ENCODE assay signal across 28 cellular contexts in genomic region chrX:154382483-154383069, GRCh38. TPM values are rescaled to one million over a fixed set of nuclear protein-coding genes. Genes with fewer than 3 reads are reported as not detected.
A peak's percentile ranks its signal among the peaks of the same experiment; 100 is the strongest.
DNase-seq lines count a peak whose midpoint lies in the region; ATAC-seq, FAIRE-seq and TF ChIP-seq lines count a peak whose summit lies in the region.
"Had no signal": no experiment of that assay in that cellular context is flagged by ENCODE, and none has a peak within 500 bp of the region (broad histone marks: within the 10 kb centered on the region; RNA-seq: fewer than 3 reads in every experiment).

No MANE protein-coding gene starts in this region.

- H3K27ac ChIP-seq in GM12878 (ENCODE audit: control insufficient read depth, insufficient read depth) = no peak overlapping the region
- H3K27ac ChIP-seq in stomach = peak overlapping the region in 1 of 5 donors; percentile 97
- H3K27ac ChIP-seq: HL-60 had no signal

- H3K27me3 ChIP-seq in GM12878 (replicated peaks in 1 of 2; ENCODE audit: control insufficient read depth in 2 of 2, insufficient read depth in 2 of 2, low read length in 1 of 2) (no peaks in the 10 kb centered on the region), stomach (no peaks in the 10 kb centered on the region)
- H3K27me3 ChIP-seq: transverse colon had no signal

- no peak for FAIRE-seq in GM12878 (lab: Jason Lieb, UNC)
- FAIRE-seq: A204.1 had no signal

- 63% methylated on average over 11 of the region's 11 CpGs for WGBS in GM12878 (ENCODE audit: insufficient coverage, insufficient replicate concordance, low lambda C conversion rate, missing lambda C conversion rate)
- 66 to 78% (median 71%) methylated on average over 5 to 11 of the region's 11 CpGs for WGBS in stomach, 5 donors

- no peak overlapping the region for H3K9ac ChIP-seq in GM12878 (ENCODE audit: control insufficient read depth, insufficient read depth, low read length)

- TF ChIP-seq EP300 in GM12878 (IDR thresholded peaks at IDR 0.05; ENCODE audit: borderline replicate concordance in 1 of 2, control insufficient read depth in 1 of 2, low read depth in 2 of 2, low read length in 2 of 2) = no peak
- TF ChIP-seq EP300 in stomach (IDR thresholded peaks at IDR 0.05) = no peak

- in situ Hi-C loops in GM12878 (cut with MboI) = no loop called here

- H3K9me3 ChIP-seq in GM12878 (replicated peaks; ENCODE audit: control insufficient read depth, insufficient read depth, low read length) (no peaks in the 10 kb centered on the region; the same call in 2 of the 3 replicates), stomach (no peaks in the 10 kb centered on the region)
- H3K9me3 ChIP-seq: transverse colon had no signal

- peak; percentile 21 for DNase-seq in activated T-cell treated with anti-CD3 and anti-CD28 coated beads, Interleukin-2, amount 50 U/mL, for 1 hour
- no peak for DNase-seq in activated T-cell treated with anti-CD3 and anti-CD28 coated beads, Interleukin-2, amount 50 U/mL, for 4 hours
- DNase-seq in GM12878 (ENCODE audit: low read depth, low spot score) (no peak), memory B cell (ENCODE audit: low spot score in 2 of 2) (no peak), NCI-H1105 (lab: John Stamatoyannopoulos, UW) (no peak), stomach (no peak)
- DNase-seq: activated CD4-positive, alpha-beta T cell treated with anti-CD3 and anti-CD28 coated beads, Interleukin-2, amount 50 U/mL, for 1 hour; activated CD8-positive, alpha-beta memory T cell treated with anti-CD3 and anti-CD28 coated beads, Interleukin-2, amount 10 ng/mL, durations not matched to agents 7 days and 5 days; AML-193; CD8-positive, alpha-beta memory T cell; DMS153; HFFc6; NCI-H2171; NCI-H510A treated with DMSO at 0.1 percent for 48 hours; SHP77 treated with DMSO at 0.1 percent for 48 hours; stimulated activated CD4-positive, alpha-beta T cell treated with anti-CD3 and anti-CD28 coated beads, Interleukin-1b, Interleukin-23, amount 100 ng/mL, for 48 hours; SW 1271; T-helper 9 cell; transverse colon had no signal

- no peak for TF ChIP-seq RAD21 in GM12878 (IDR thresholded peaks at IDR 0.05; ENCODE audit: insufficient read depth, low read depth, low read length)

- no peaks in the 10 kb centered on the region; the same call in 1 of the 2 replicates for H3K4me1 ChIP-seq in GM12878 (ENCODE audit: control insufficient read depth, insufficient read depth, low read length)
- H3K4me1 ChIP-seq in stomach = peaks cover 0 to 29% (median 23%) of the 10 kb centered on the region in 4 donors

- TF ChIP-seq CTCF in GM12878 (IDR thresholded peaks at IDR 0.05 in 2 of 3, conservative IDR thresholded peaks at IDR 0.05 in 1 of 3; ENCODE audit: control insufficient read depth in 2 of 3, extremely low read depth in 1 of 3, insufficient read depth in 1 of 3, low read depth in 3 of 3, low read length in 3 of 3) (no peak), stomach (IDR thresholded peaks at IDR 0.05) (no peak)

- peaks cover 15% of the 10 kb centered on the region for H3K79me2 ChIP-seq in GM12878 (ENCODE audit: control insufficient read depth, insufficient read depth, low read length)

- TF ChIP-seq POLR2A in GM19099 (IDR thresholded peaks at IDR 0.05; ENCODE audit: extremely low read depth, insufficient read length, low read depth) (peak; percentile 19), GM12878 (IDR thresholded peaks at IDR 0.05; ENCODE audit: low read depth, low read length) (peak; percentile 31; the same call in 1 of the 2 replicates), stomach (IDR thresholded peaks at IDR 0.05) (no peak)

- H3K27ac Mint-ChIP-seq in memory B cell = peak overlapping the region; percentile 31
- H3K27ac Mint-ChIP-seq: activated CD8-positive, alpha-beta memory T cell treated with anti-CD3 and anti-CD28 coated beads, Interleukin-2, amount 10 ng/mL, durations not matched to agents 7 days and 5 days; activated naive CD4-positive, alpha-beta T cell treated with anti-CD3 and anti-CD28 coated beads, Interleukin-2, amount 50 U/mL, for 72 hours; HFFc6; natural killer cell treated with Interleukin-12 subunit alpha and Interleukin-12 subunit beta and Interleukin-15 and Interleukin-18, amount 100 ng/mL, for 72 hours had no signal

- no peak overlapping the region for H3K4me2 ChIP-seq in GM12878 (ENCODE audit: control insufficient read depth, insufficient read depth)
- H3K4me2 ChIP-seq: smooth muscle cell had no signal

- SMC1A ChIA-PET in GM12878 (lab: Charles Lee; ENCODE audit: uncharacterized antibody, unreplicated experiment) = interaction anchor here (2.6 kb wide), 1 partner anchor 9 kb away, joined by 10 read pairs; no protein-coding TSS in a partner anchor

- RAD21 ChIA-PET in GM12878 (lab: Charles Lee; ENCODE audit: unreplicated experiment) = interaction anchor here (1.1 to 2.0 kb wide), 2 partner anchors 9 kb away, joined by 3 to 10 read pairs; partner anchors contain the start of gene FLNA

- no peak overlapping the region for H3K4me3 Mint-ChIP-seq in activated T-cell treated with anti-CD3 and anti-CD28 coated beads, Interleukin-2, amount 50 U/mL, for 4 hours
- H3K4me3 Mint-ChIP-seq in memory B cell = no peak overlapping the region
- H3K4me3 Mint-ChIP-seq: activated CD8-positive, alpha-beta memory T cell treated with anti-CD3 and anti-CD28 coated beads, Interleukin-2, amount 10 ng/mL, durations not matched to agents 7 days and 5 days; activated T-helper 17 cell treated with anti-CD3 and anti-CD28 coated beads, Interleukin-2, amount 50 U/mL, for 72 hours; central memory CD8-positive, alpha-beta T cell; HFFc6; natural killer cell treated with Interleukin-12 subunit alpha and Interleukin-12 subunit beta and Interleukin-15 and Interleukin-18, amount 100 ng/mL, for 72 hours had no signal

- no peak for ATAC-seq in activated T-cell treated with anti-CD3 and anti-CD28 coated beads, Interleukin-2, amount 50 U/mL, for 4 hours
- ATAC-seq in GM12878 = no peak
- ATAC-seq in memory B cell (ENCODE audit: low read depth) = no peak
- ATAC-seq in GM18520 (IDR thresholded peaks at IDR 0.05; ENCODE audit: unreplicated experiment) = no peak
- ATAC-seq: activated CD8-positive, alpha-beta memory T cell treated with anti-CD3 and anti-CD28 coated beads, Interleukin-2, amount 10 ng/mL, durations not matched to agents 7 days and 5 days; activated naive CD4-positive, alpha-beta T cell treated with anti-CD3 and anti-CD28 coated beads, Interleukin-2, amount 50 U/mL, for 72 hours; activated T-helper 17 cell treated with anti-CD3 and anti-CD28 coated beads, Interleukin-2, amount 50 U/mL, for 72 hours; natural killer cell treated with Interleukin-12 subunit alpha and Interleukin-12 subunit beta and Interleukin-15 and Interleukin-18, amount 100 ng/mL, for 72 hours had no signal

- H3K36me3 ChIP-seq in GM12878 (ENCODE audit: control insufficient read depth in 2 of 2, insufficient read depth in 2 of 2, low read length in 1 of 2) (no peaks in the 10 kb centered on the region; a peak in 1 of 4 replicates), stomach (peaks cover 0 to 14% (median 7%) of the 10 kb centered on the region in 4 donors)
- H3K36me3 ChIP-seq: transverse colon had no signal

- H3K4me3 ChIP-seq in GM12878 (no peak overlapping the region), stomach (no peak overlapping the region)
- H3K4me3 ChIP-seq: smooth muscle cell, transverse colon had no signal

- no peaks in the 10 kb centered on the region for H3K9me3 Mint-ChIP-seq in activated T-cell treated with anti-CD3 and anti-CD28 coated beads, Interleukin-2, amount 50 U/mL, for 4 hours
- no peaks in the 10 kb centered on the region for H3K9me3 Mint-ChIP-seq in memory B cell
- H3K9me3 Mint-ChIP-seq: activated naive CD4-positive, alpha-beta T cell treated with anti-CD3 and anti-CD28 coated beads, Interleukin-2, amount 50 U/mL, for 72 hours; activated T-helper 17 cell treated with anti-CD3 and anti-CD28 coated beads, Interleukin-2, amount 50 U/mL, for 72 hours; CD8-positive, alpha-beta memory T cell; central memory CD8-positive, alpha-beta T cell; HFFc6; natural killer cell treated with Interleukin-12 subunit alpha and Interleukin-12 subunit beta and Interleukin-15 and Interleukin-18, amount 100 ng/mL, for 72 hours had no signal

- no peaks in the 10 kb centered on the region for H4K20me1 ChIP-seq in GM12878 (ENCODE audit: control insufficient read depth, insufficient read depth)

- no TSS peak for BruUV-seq in GM12878 (replicated peaks; lab: Mats Ljungman, UMichigan)

- no peaks in the 10 kb centered on the region for H3K27me3 Mint-ChIP-seq in activated T-cell treated with anti-CD3 and anti-CD28 coated beads, Interleukin-2, amount 50 U/mL, for 4 hours (ENCODE audit: low read depth)
- H3K27me3 Mint-ChIP-seq in memory B cell = no peaks in the 10 kb centered on the region
- H3K27me3 Mint-ChIP-seq: activated CD8-positive, alpha-beta memory T cell treated with anti-CD3 and anti-CD28 coated beads, Interleukin-2, amount 10 ng/mL, durations not matched to agents 7 days and 5 days; activated T-helper 17 cell treated with anti-CD3 and anti-CD28 coated beads, Interleukin-2, amount 50 U/mL, for 72 hours; central memory CD8-positive, alpha-beta T cell; natural killer cell treated with Interleukin-12 subunit alpha and Interleukin-12 subunit beta and Interleukin-15 and Interleukin-18, amount 100 ng/mL, for 72 hours had no signal

- H2AFZ ChIP-seq in GM12878 (ENCODE audit: control insufficient read depth, low read depth, low read length) = no peak overlapping the region

- POLR2A ChIA-PET in GM12878 (lab: Charles Lee) = no interaction called here

- H3K36me3 Mint-ChIP-seq in activated T-cell treated with anti-CD3 and anti-CD28 coated beads, Interleukin-2, amount 50 U/mL, for 4 hours (ENCODE audit: insufficient read depth) = peaks cover 2% of the 10 kb centered on the region
- H3K36me3 Mint-ChIP-seq in memory B cell = peaks cover 2% of the 10 kb centered on the region
- H3K36me3 Mint-ChIP-seq: natural killer cell treated with Interleukin-12 subunit alpha and Interleukin-12 subunit beta and Interleukin-15 and Interleukin-18, amount 100 ng/mL, for 72 hours had no signal

- CTCF ChIA-PET in GM12878 (lab: Yijun Ruan, JAX) = interaction anchor here (2.9 kb wide), 1 partner anchor 9 kb away, joined by 17 read pairs; the partner anchor contains the start of gene FLNA

- intact Hi-C loops in GM12878 (cut with micrococcal nuclease; ENCODE audit: unreplicated experiment) = no loop called here
- intact Hi-C loops in stomach (cut with DNase I; ENCODE audit: low total_unique reads) = no loop called here

- H3K4me1 Mint-ChIP-seq in activated T-cell treated with anti-CD3 and anti-CD28 coated beads, Interleukin-2, amount 50 U/mL, for 4 hours (ENCODE audit: low read depth) = peaks cover 4% of the 10 kb centered on the region
- H3K4me1 Mint-ChIP-seq in memory B cell = peaks cover 2% of the 10 kb centered on the region
- H3K4me1 Mint-ChIP-seq: activated T-helper 17 cell treated with anti-CD3 and anti-CD28 coated beads, Interleukin-2, amount 50 U/mL, for 72 hours had no signal

RNA-seq across cellular contexts. Expression of gene EMD, which starts 3.5 kb away (rescaled TPM):
- 100 to 1,000 TPM; 107 to 113 (median 111) TPM for total RNA-seq in activated T-cell treated with anti-CD3 and anti-CD28 coated beads, Interleukin-2, amount 50 U/mL, for 4 hours
- 11.7 and 14.3 TPM in 2 replicates for total RNA-seq in GM12878 (2013; cell fraction: nucleolus; rRNA removed)
- total RNA-seq in GM12878 (2014; rRNA removed) = 13.1 and 16.0 TPM in 2 replicates
- total RNA-seq in GM12878 (2014; rRNA removed; fragmentation: Illumina TruSeq; extraction: Trizol) = 26.7 and 27.1 TPM in 2 replicates
- total RNA-seq in GM12878 (2021) = 58.5 and 59.3 TPM in 2 replicates
- polyA plus RNA-seq in GM12878 (2011; ENCODE audit: low read depth) = 18.8 TPM
- 15.3 and 23.3 TPM in 2 replicates for polyA plus RNA-seq in GM12878 (2011; rRNA removed)
- 29.0 and 36.8 TPM in 2 replicates for polyA plus RNA-seq in GM12878 (2011; cell fraction: cytosol; rRNA removed)
- 49.6 and 51.9 TPM in 2 replicates for polyA plus RNA-seq in GM12878 (2011; cell fraction: nucleus; rRNA removed)
- 48.6 and 64.1 TPM in 2 replicates for polyA plus RNA-seq in GM12878 (2012)
- 63.8 and 83.3 TPM in 2 replicates for polyA plus RNA-seq in GM12878 (2014; fragmentation: Illumina TruSeq; extraction: Trizol)
- polyA plus RNA-seq in GM12878 (2014; fragmentation: Nextera tagmentation; extraction: Ambion mirVana) = 1 to 10 TPM in 1 of 2 experiments, under 1 TPM in 1; 0.76 to 1.9 TPM
- 63.9 TPM in 2 replicates for polyA plus RNA-seq in GM12878 (2014; rRNA removed)
- 100 to 1,000 TPM in 1 of 2 experiments, 10 to 100 TPM in 1; 89.5 to 100 TPM for polyA plus RNA-seq in GM12878 (2016; fragmentation: Nextera tagmentation; extraction: Ambion mirVana)
- 12.9 and 24.7 TPM in 2 replicates for polyA minus RNA-seq in GM12878 (2011; rRNA and poly(A)+ RNA removed)
- 14.8 and 18.7 TPM in 2 replicates for polyA minus RNA-seq in GM12878 (2011; cell fraction: cytosol; rRNA and poly(A)+ RNA removed)
- polyA minus RNA-seq in GM12878 (2011; cell fraction: nucleus; rRNA and poly(A)+ RNA removed) = 12.0 and 16.9 TPM in 2 replicates
- total RNA-seq in stomach = 100 to 1,000 TPM in 1 of 5 donors, 10 to 100 TPM in 4; 24.2 to 117 (median 38.5) TPM
- polyA plus RNA-seq in stomach = 100 to 1,000 TPM in 1 of 3 donors, 10 to 100 TPM in 2; 62.9 to 135 (median 97.8) TPM

RNA-seq across cellular contexts. Expression of gene FLNA, which starts 8.1 kb away (rescaled TPM):
- 100 to 1,000 TPM; 765 to 924 (median 866) TPM for total RNA-seq in activated T-cell treated with anti-CD3 and anti-CD28 coated beads, Interleukin-2, amount 50 U/mL, for 4 hours
- total RNA-seq in GM12878 (2013; cell fraction: nucleolus; rRNA removed) = 217 and 245 TPM in 2 replicates
- 379 and 459 TPM in 2 replicates for total RNA-seq in GM12878 (2014; rRNA removed)
- 128 and 137 TPM in 2 replicates for total RNA-seq in GM12878 (2014; rRNA removed; fragmentation: Illumina TruSeq; extraction: Trizol)
- total RNA-seq in GM12878 (2021) = 617 and 643 TPM in 2 replicates
- polyA plus RNA-seq in GM12878 (2011; ENCODE audit: low read depth) = 75.8 TPM
- 22.1 and 56.9 TPM in 2 replicates for polyA plus RNA-seq in GM12878 (2011; rRNA removed)
- polyA plus RNA-seq in GM12878 (2011; cell fraction: cytosol; rRNA removed) = 101 and 120 TPM in 2 replicates
- polyA plus RNA-seq in GM12878 (2011; cell fraction: nucleus; rRNA removed) = 466 and 752 TPM in 2 replicates
- polyA plus RNA-seq in GM12878 (2012) = 167 and 174 TPM in 2 replicates
- 52.0 and 174 TPM in 2 replicates for polyA plus RNA-seq in GM12878 (2014; fragmentation: Illumina TruSeq; extraction: Trizol)
- polyA plus RNA-seq in GM12878 (2014; fragmentation: Nextera tagmentation; extraction: Ambion mirVana) = 10 to 100 TPM in 1 of 2 experiments, 1 to 10 TPM in 1; 5.1 to 30.6 TPM
- polyA plus RNA-seq in GM12878 (2014; rRNA removed) = 168 and 269 TPM in 2 replicates
- 100 to 1,000 TPM; 344 to 347 TPM for polyA plus RNA-seq in GM12878 (2016; fragmentation: Nextera tagmentation; extraction: Ambion mirVana)
- polyA minus RNA-seq in GM12878 (2011; rRNA and poly(A)+ RNA removed) = 385 and 416 TPM in 2 replicates
- 382 and 413 TPM in 2 replicates for polyA minus RNA-seq in GM12878 (2011; cell fraction: cytosol; rRNA and poly(A)+ RNA removed)
- 154 and 358 TPM in 2 replicates for polyA minus RNA-seq in GM12878 (2011; cell fraction: nucleus; rRNA and poly(A)+ RNA removed)
- 1,000 to 10,000 TPM in 4 of 5 donors, 100 to 1,000 TPM in 1; 638 to 3,511 (median 2,572) TPM for total RNA-seq in stomach
- polyA plus RNA-seq in stomach = 1,000 to 10,000 TPM in 1 of 3 donors, 100 to 1,000 TPM in 1, 10 to 100 TPM in 1; 89.2 to 1,461 (median 171) TPM

RNA-seq across cellular contexts. Expression of gene RPL10, which starts 15.6 kb away (rescaled TPM):
- total RNA-seq in activated T-cell treated with anti-CD3 and anti-CD28 coated beads, Interleukin-2, amount 50 U/mL, for 4 hours = 1,000 to 10,000 TPM; 3,297 to 3,503 (median 3,452) TPM
- 600 and 614 TPM in 2 replicates for total RNA-seq in GM12878 (2013; cell fraction: nucleolus; rRNA removed)
- 4,925 and 4,997 TPM in 2 replicates for total RNA-seq in GM12878 (2014; rRNA removed)
- total RNA-seq in GM12878 (2014; rRNA removed; fragmentation: Illumina TruSeq; extraction: Trizol) = 3,759 and 3,772 TPM in 2 replicates
- 4,064 and 4,152 TPM in 2 replicates for total RNA-seq in GM12878 (2021)
- 5,001 TPM for polyA plus RNA-seq in GM12878 (2011; ENCODE audit: low read depth)
- 2,618 and 3,504 TPM in 2 replicates for polyA plus RNA-seq in GM12878 (2011; rRNA removed)
- 4,504 and 6,793 TPM in 2 replicates for polyA plus RNA-seq in GM12878 (2011; cell fraction: cytosol; rRNA removed)
- 1,382 and 2,108 TPM in 2 replicates for polyA plus RNA-seq in GM12878 (2011; cell fraction: nucleus; rRNA removed)
- polyA plus RNA-seq in GM12878 (2012) = 6,434 and 6,606 TPM in 2 replicates
- 6,343 and 6,987 TPM in 2 replicates for polyA plus RNA-seq in GM12878 (2014; fragmentation: Illumina TruSeq; extraction: Trizol)
- polyA plus RNA-seq in GM12878 (2014; fragmentation: Nextera tagmentation; extraction: Ambion mirVana) = 1,000 to 10,000 TPM; 5,383 to 7,222 TPM
- polyA plus RNA-seq in GM12878 (2014; rRNA removed) = 6,238 and 6,871 TPM in 2 replicates
- 1,000 to 10,000 TPM; 1,938 to 2,032 TPM for polyA plus RNA-seq in GM12878 (2016; fragmentation: Nextera tagmentation; extraction: Ambion mirVana)
- 1,076 and 2,028 TPM in 2 replicates for polyA minus RNA-seq in GM12878 (2011; rRNA and poly(A)+ RNA removed)
- 767 and 786 TPM in 2 replicates for polyA minus RNA-seq in GM12878 (2011; cell fraction: cytosol; rRNA and poly(A)+ RNA removed)
- 230 and 289 TPM in 2 replicates for polyA minus RNA-seq in GM12878 (2011; cell fraction: nucleus; rRNA and poly(A)+ RNA removed)
- 1,000 to 10,000 TPM in 4 of 5 donors, 100 to 1,000 TPM in 1; 783 to 3,421 (median 2,020) TPM for total RNA-seq in stomach
- polyA plus RNA-seq in stomach = 1,000 to 10,000 TPM; 5,802 to 8,616 (median 6,179) TPM

RNA-seq across cellular contexts. Expression of gene DNASE1L1, which starts 26.5 kb away (rescaled TPM):
- total RNA-seq in activated T-cell treated with anti-CD3 and anti-CD28 coated beads, Interleukin-2, amount 50 U/mL, for 4 hours = 1 to 10 TPM; 4.0 to 7.3 (median 5.1) TPM
- total RNA-seq in GM12878 (2013; cell fraction: nucleolus; rRNA removed) = 7.5 and 8.3 TPM in 2 replicates
- total RNA-seq in GM12878 (2014; rRNA removed) = 19.3 and 19.7 TPM in 2 replicates
- 6.4 and 7.3 TPM in 2 replicates for total RNA-seq in GM12878 (2014; rRNA removed; fragmentation: Illumina TruSeq; extraction: Trizol)
- total RNA-seq in GM12878 (2021) = 13.5 and 14.6 TPM in 2 replicates
- 8.7 TPM for polyA plus RNA-seq in GM12878 (2011; ENCODE audit: low read depth)
- 3.1 and 4.4 TPM in 2 replicates for polyA plus RNA-seq in GM12878 (2011; rRNA removed)
- 6.2 and 9.1 TPM in 2 replicates for polyA plus RNA-seq in GM12878 (2011; cell fraction: cytosol; rRNA removed)
- polyA plus RNA-seq in GM12878 (2011; cell fraction: nucleus; rRNA removed) = 9.8 and 11.9 TPM in 2 replicates
- polyA plus RNA-seq in GM12878 (2012) = 12.7 and 15.6 TPM in 2 replicates
- 4.1 and 6.7 TPM in 2 replicates for polyA plus RNA-seq in GM12878 (2014; fragmentation: Illumina TruSeq; extraction: Trizol)
- polyA plus RNA-seq in GM12878 (2014; fragmentation: Nextera tagmentation; extraction: Ambion mirVana) = under 1 TPM; 0.60 to 0.74 TPM
- 20.0 and 22.7 TPM in 2 replicates for polyA plus RNA-seq in GM12878 (2014; rRNA removed)
- polyA plus RNA-seq in GM12878 (2016; fragmentation: Nextera tagmentation; extraction: Ambion mirVana) = 10 to 100 TPM in 1 of 2 experiments, 1 to 10 TPM in 1; 6.9 to 10.9 TPM
- polyA minus RNA-seq in GM12878 (2011; rRNA and poly(A)+ RNA removed) = 3.6 and 4.6 TPM in 2 replicates
- 1.6 and 3.4 TPM in 2 replicates for polyA minus RNA-seq in GM12878 (2011; cell fraction: cytosol; rRNA and poly(A)+ RNA removed)
- 1.5 and 3.7 TPM in 2 replicates for polyA minus RNA-seq in GM12878 (2011; cell fraction: nucleus; rRNA and poly(A)+ RNA removed)
- total RNA-seq in stomach = 10 to 100 TPM; 12.5 to 48.7 (median 26.3) TPM
- 10 to 100 TPM; 15.9 to 18.2 (median 16.0) TPM for polyA plus RNA-seq in stomach

RNA-seq across cellular contexts. Expression of gene TAFAZZIN, which starts 28.8 kb away (rescaled TPM):
- 10 to 100 TPM; 37.9 to 39.3 (median 38.2) TPM for total RNA-seq in activated T-cell treated with anti-CD3 and anti-CD28 coated beads, Interleukin-2, amount 50 U/mL, for 4 hours
- total RNA-seq in GM12878 (2013; cell fraction: nucleolus; rRNA removed) = 53.3 and 55.8 TPM in 2 replicates
- total RNA-seq in GM12878 (2014; rRNA removed) (25.3 and 31.3 TPM in 2 replicates), GM12878 (2014; rRNA removed; fragmentation: Illumina TruSeq; extraction: Trizol) (14.2 and 15.3 TPM in 2 replicates), GM12878 (2021) (37.0 and 39.2 TPM in 2 replicates), stomach (100 to 1,000 TPM in 2 of 5 donors, 10 to 100 TPM in 3; 12.7 to 202 (median 84.6) TPM)
- 19.4 TPM for polyA plus RNA-seq in GM12878 (2011; ENCODE audit: low read depth)
- polyA plus RNA-seq in GM12878 (2011; rRNA removed) (15.7 and 20.0 TPM in 2 replicates), GM12878 (2014; fragmentation: Illumina TruSeq; extraction: Trizol) (21.8 and 22.6 TPM in 2 replicates), GM12878 (2014; fragmentation: Nextera tagmentation; extraction: Ambion mirVana) (1 to 10 TPM in 1 of 2 experiments, under 1 TPM in 1; 0.71 to 1.4 TPM), GM12878 (2014; rRNA removed) (43.1 and 50.4 TPM in 2 replicates), GM12878 (2016; fragmentation: Nextera tagmentation; extraction: Ambion mirVana) (10 to 100 TPM; 25.0 to 31.6 TPM), stomach (10 to 100 TPM; 19.4 to 59.9 (median 21.8) TPM)
- 27.0 and 29.1 TPM in 2 replicates for polyA plus RNA-seq in GM12878 (2011; cell fraction: cytosol; rRNA removed)
- polyA plus RNA-seq in GM12878 (2011; cell fraction: nucleus; rRNA removed) = 183 and 209 TPM in 2 replicates
- 30.8 and 43.7 TPM in 2 replicates for polyA plus RNA-seq in GM12878 (2012)
- polyA minus RNA-seq in GM12878 (2011; rRNA and poly(A)+ RNA removed) = 9.9 and 12.2 TPM in 2 replicates
- 9.1 and 10.7 TPM in 2 replicates for polyA minus RNA-seq in GM12878 (2011; cell fraction: cytosol; rRNA and poly(A)+ RNA removed)
- polyA minus RNA-seq in GM12878 (2011; cell fraction: nucleus; rRNA and poly(A)+ RNA removed) = 26.0 and 36.0 TPM in 2 replicates

Comparison
In these comparisons a context has a peak if more than half of its experiments do, and no peak if none do; other contexts are left out.
1. POLR2A ChIP-seq: peak in GM19099 (single experiment) and GM12878 (single experiment); none in stomach (0 of 4).